Comparison of ENCODE assay signal across 11 cellular contexts in genomic region chr4:7398104-7398423, GRCh38. TPM values are rescaled to one million over a fixed set of nuclear protein-coding genes. Genes with fewer than 3 reads are reported as not detected.
DNase-seq lines count a peak whose midpoint lies in the region; ATAC-seq lines count a peak whose summit lies in the region.
"Had no signal": no experiment of that assay in that cellular context is flagged by ENCODE, and none has a peak within 500 bp of the region (broad histone marks: within the 10 kb centered on the region; RNA-seq: fewer than 3 reads in every experiment).

No MANE protein-coding gene starts in this region.

- peak overlapping the region; percentile 57; the same call in 1 of the 2 replicates for H3K9ac ChIP-seq in BLaER1
- H3K9ac ChIP-seq: parathyroid adenoma had no signal

- no peak overlapping the region for H3K4me3 ChIP-seq in BLaER1

- peak overlapping the region; percentile 75 for H3K27ac ChIP-seq in BLaER1
- H3K27ac ChIP-seq: parathyroid adenoma had no signal

- intact Hi-C loops in left colon (cut with DNase I, micrococcal nuclease), result no loop called here

- ATAC-seq in left colon, result no peak
- ATAC-seq in GM18867 (IDR thresholded peaks at IDR 0.05; ENCODE audit: unreplicated experiment), result no peak
- no peak for ATAC-seq in activated T-cell treated with anti-CD3 and anti-CD28 coated beads, Interleukin-2, amount 50 U/mL, for 4 hours

- H3K4me1 Mint-ChIP-seq in activated T-cell treated with anti-CD3 and anti-CD28 coated beads, Interleukin-2, amount 50 U/mL, for 4 hours (ENCODE audit: low read depth), result no peaks in the 10 kb centered on the region
- H3K4me1 Mint-ChIP-seq: CD14-positive monocyte had no signal

- no peaks in the 10 kb centered on the region for H3K27me3 ChIP-seq in BLaER1

- 0 out of 2 replicates have a peak, but pooled peaks cover 1% of the 10 kb centered on the region for H4K20me1 ChIP-seq in BLaER1

- no peaks in the 10 kb centered on the region for H3K9me3 ChIP-seq in BLaER1

- peaks cover 69% of the 10 kb centered on the region for H3K4me1 ChIP-seq in BLaER1
- H3K4me1 ChIP-seq: parathyroid adenoma had no signal

- H3K36me3 ChIP-seq in BLaER1, result no peaks in the 10 kb centered on the region

- no peak overlapping the region for H3K4me3 Mint-ChIP-seq in activated T-cell treated with anti-CD3 and anti-CD28 coated beads, Interleukin-2, amount 50 U/mL, for 4 hours

- peaks cover 4% of the 10 kb centered on the region for H3K9me3 Mint-ChIP-seq in activated T-cell treated with anti-CD3 and anti-CD28 coated beads, Interleukin-2, amount 50 U/mL, for 4 hours

- H3K4me2 ChIP-seq in BLaER1, result peak overlapping the region; percentile 78

- H3K27me3 Mint-ChIP-seq in activated T-cell treated with anti-CD3 and anti-CD28 coated beads, Interleukin-2, amount 50 U/mL, for 4 hours (ENCODE audit: low read depth), result peaks cover 29% of the 10 kb centered on the region

- H3K36me3 Mint-ChIP-seq in activated T-cell treated with anti-CD3 and anti-CD28 coated beads, Interleukin-2, amount 50 U/mL, for 4 hours (ENCODE audit: insufficient read depth), result no peaks in the 10 kb centered on the region
- H3K36me3 Mint-ChIP-seq: CD14-positive monocyte had no signal

- DNase-seq in NCI-H1694 (lab: John Stamatoyannopoulos, UW) (peak; percentile 53), amniotic epithelial cell (ENCODE audit: low read depth) (peak; percentile 1), left colon (peak; percentile 29), GF-D8 (lab: John Stamatoyannopoulos, UW) (no peak), T-helper 9 cell (no peak)
- no peak for DNase-seq in activated T-cell treated with anti-CD3 and anti-CD28 coated beads, Interleukin-2, amount 50 U/mL, for 4 hours
- DNase-seq: substantia nigra had no signal

RNA-seq across cellular contexts. Expression of gene PSAPL1, which starts 36.7 kb away (rescaled TPM):
- total RNA-seq in left colon, result not detected
- not detected for total RNA-seq in activated T-cell treated with anti-CD3 and anti-CD28 coated beads, Interleukin-2, amount 50 U/mL, for 4 hours

Comparison
In these comparisons a context has a peak if more than half of its experiments do, and no peak if none do; other contexts are left out.
1. DNase-seq: peak in NCI-H1694 (single experiment), amniotic epithelial cell (single experiment) and left colon (2 of 2); none in GF-D8 (single experiment), activated T-cell treated with anti-CD3 and anti-CD28 coated beads, Interleukin-2, amount 50 U/mL, for 4 hours (single experiment) and T-helper 9 cell (single experiment).